Comparison of ENCODE assay signal across 16 cellular contexts in genomic region chr11:26231252-26231661, GRCh38.
DNase-seq lines count a peak whose midpoint lies in the region; ATAC-seq, FAIRE-seq and TF ChIP-seq lines count a peak whose summit lies in the region.
"Had no signal": no experiment of that assay in that cellular context is flagged by ENCODE, and none has a peak within 500 bp of the region (broad histone marks: within the 10 kb centered on the region; RNA-seq: fewer than 3 reads in every experiment).

No MANE protein-coding gene starts in this region.

- H3K4me1 ChIP-seq in mucosa of descending colon (ENCODE audit: low read depth): no peaks in the 10 kb centered on the region

- H3K9me3 ChIP-seq in mucosa of descending colon: no peaks in the 10 kb centered on the region

- no peak for ATAC-seq in HG02852 (IDR thresholded peaks at IDR 0.05; ENCODE audit: unreplicated experiment)
- ATAC-seq in mucosa of descending colon: no peak
- ATAC-seq: CD8-positive, alpha-beta T cell; stimulated activated naive CD8-positive, alpha-beta T cell treated with anti-CD3 and anti-CD28 coated beads, Interleukin-15, amount 100 ng/mL, for 72 hours had no signal

- peak; percentile 75 for FAIRE-seq in RCC 7860 (lab: Jason Lieb, UNC)
- FAIRE-seq: kidney, TTC549 had no signal

- H3K4me3 ChIP-seq in epithelial cell of proximal tubule (ENCODE audit: low read depth, low read length): no peak overlapping the region
- H3K4me3 ChIP-seq in retinal pigment epithelial cell (ENCODE audit: low read length): no peak overlapping the region
- H3K4me3 ChIP-seq in mucosa of descending colon: no peak overlapping the region

- TF ChIP-seq CTCF in epithelial cell of proximal tubule (conservative IDR thresholded peaks at IDR 0.05; ENCODE audit: low read depth, low read length) (no peak), retinal pigment epithelial cell (conservative IDR thresholded peaks at IDR 0.05; ENCODE audit: low read depth, low read length) (no peak), mucosa of descending colon (IDR thresholded peaks at IDR 0.05) (no peak)

- no peaks in the 10 kb centered on the region for H3K36me3 ChIP-seq in mucosa of descending colon (ENCODE audit: low read depth)

- intact Hi-C loops in mucosa of descending colon (cut with DNase I, micrococcal nuclease): no loop called here

- DNase-seq in GM04504 (ENCODE audit: low read depth): peak; percentile 59
- peak; percentile 65 for DNase-seq in RCC 7860 (ENCODE audit: low spot score)
- peak; percentile 32 for DNase-seq in epithelial cell of proximal tubule (ENCODE audit: low read depth)
- peak; percentile 28 for DNase-seq in retinal pigment epithelial cell (ENCODE audit: low read depth)
- DNase-seq in ACHN: no peak
- DNase-seq in mucosa of descending colon: no peak
- DNase-seq in DMS53 (lab: John Stamatoyannopoulos, UW): no peak
- DNase-seq: CD8-positive, alpha-beta T cell; cerebellar nuclear complex; KBM-7; kidney; NCI-H524 treated with DMSO at 0.1 percent for 48 hours; SHP77; stimulated activated naive CD8-positive, alpha-beta T cell treated with anti-CD3 and anti-CD28 coated beads, Interleukin-15, amount 100 ng/mL, for 72 hours had no signal

- in situ Hi-C loops in ACHN (cut with HindIII; ENCODE audit: low pct_ligation_motif_present, low pct_unique_long_range_greater_than_20kb, low sequenced_read_pairs): no loop called here

Comparison
In these comparisons a context has a peak if more than half of its experiments do, and no peak if none do; other contexts are left out.
1. DNase-seq: peak in GM04504 (single experiment), RCC 7860 (single experiment), epithelial cell of proximal tubule (single experiment) and retinal pigment epithelial cell (single experiment); none in ACHN (single experiment), mucosa of descending colon (0 of 3) and DMS53 (single experiment).